1 cellular context compared by ENCODE assay signal in genomic region chr20:8129211-8129986, GRCh38.
TF ChIP-seq lines count a peak whose summit lies in the region.

No MANE protein-coding gene starts in this region.

TF ChIP-seq in K562, 482 proteins besides CTCF, POLR2A, EP300 and RAD21 (continued from another document):
- TF ChIP-seq ZNF395 (CRISPR knock-in tag; IDR thresholded peaks at IDR 0.05) = no peak
- no peak for TF ChIP-seq CEBPG (CRISPR knock-in tag; IDR thresholded peaks at IDR 0.05)
- TF ChIP-seq CEBPG (tag; conservative IDR thresholded peaks at IDR 0.05 in 1 of 2, IDR thresholded peaks at IDR 0.05 in 1 of 2) = peak; percentile 39 to 80; a peak in 3 of 4 replicates
- no peak for TF ChIP-seq KDM4B (IDR thresholded peaks at IDR 0.05; ENCODE audit: borderline replicate concordance in 2 of 2, low read depth in 1 of 2)
- TF ChIP-seq, protein P1, sequence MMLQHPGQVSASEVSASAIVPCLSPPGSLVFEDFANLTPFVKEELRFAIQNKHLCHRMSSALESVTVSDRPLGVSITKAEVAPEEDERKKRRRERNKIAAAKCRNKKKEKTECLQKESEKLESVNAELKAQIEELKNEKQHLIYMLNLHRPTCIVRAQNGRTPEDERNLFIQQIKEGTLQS (IDR thresholded peaks at IDR 0.05) = 0 out of 2 replicates have a peak, but pooled peaks have one; percentile 15
- TF ChIP-seq, protein P1 (CRISPR knock-in tag; conservative IDR thresholded peaks at IDR 0.05) = no peak
- TF ChIP-seq TCF7L2 (IDR thresholded peaks at IDR 0.05; ENCODE audit: low read depth, low read length) = no peak
- TF ChIP-seq RBM22 (IDR thresholded peaks at IDR 0.05; ENCODE audit: low read depth, low read length, poor library complexity, severe bottlenecking) = no peak
- no peak for TF ChIP-seq MIER1 (IDR thresholded peaks at IDR 0.05; ENCODE audit: low read depth)
- TF ChIP-seq, protein P2, sequence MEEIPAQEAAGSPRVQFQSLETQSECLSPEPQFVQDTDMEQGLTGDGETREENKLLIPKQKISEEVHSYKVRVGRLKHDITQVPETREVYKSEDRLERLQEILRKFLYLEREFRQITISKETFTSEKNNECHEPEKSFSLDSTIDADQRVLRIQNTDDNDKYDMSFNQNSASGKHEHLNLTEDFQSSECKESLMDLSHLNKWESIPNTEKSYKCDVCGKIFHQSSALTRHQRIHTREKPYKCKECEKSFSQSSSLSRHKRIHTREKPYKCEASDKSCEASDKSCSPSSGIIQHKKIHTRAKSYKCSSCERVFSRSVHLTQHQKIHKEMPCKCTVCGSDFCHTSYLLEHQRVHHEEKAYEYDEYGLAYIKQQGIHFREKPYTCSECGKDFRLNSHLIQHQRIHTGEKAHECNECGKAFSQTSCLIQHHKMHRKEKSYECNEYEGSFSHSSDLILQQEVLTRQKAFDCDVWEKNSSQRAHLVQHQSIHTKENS (CRISPR knock-in tag; IDR thresholded peaks at IDR 0.05) = no peak
